In genomic region chr22:47631571-47632102, GRCh38 we compare ENCODE assay signal across 16 cellular contexts.
A peak's percentile ranks its signal among the peaks of the same experiment; 100 is the strongest.
DNase-seq lines count a peak whose midpoint lies in the region; ATAC-seq and TF ChIP-seq lines count a peak whose summit lies in the region.
"Had no signal": no experiment of that assay in that cellular context is flagged by ENCODE, and none has a peak within 500 bp of the region (broad histone marks: within the 10 kb centered on the region; RNA-seq: fewer than 3 reads in every experiment).

No MANE protein-coding gene starts in this region.

- peaks cover 0 to 6% (median 0%) of the 10 kb centered on the region in 4 donors for H3K4me1 ChIP-seq in stomach
- H3K4me1 ChIP-seq: psoas muscle had no signal

- H3K9me3 ChIP-seq in stomach, result peaks cover 0 to 17% (median 3%) of the 10 kb centered on the region in 4 donors
- H3K9me3 ChIP-seq: psoas muscle had no signal

- no peak for ATAC-seq in HG03439 (IDR thresholded peaks at IDR 0.05; ENCODE audit: unreplicated experiment)
- ATAC-seq in GM19455 (IDR thresholded peaks at IDR 0.05; ENCODE audit: unreplicated experiment), result no peak
- ATAC-seq: esophagus mucosa, psoas muscle had no signal

- H3K27me3 ChIP-seq in stomach, result peaks cover 0 to 38% (median 0%) of the 10 kb centered on the region in 3 donors

- TF ChIP-seq CTCF in stomach (IDR thresholded peaks at IDR 0.05), result no peak

- TF ChIP-seq POLR2A in stomach (IDR thresholded peaks at IDR 0.05), result no peak

- no peak overlapping the region for H3K4me3 ChIP-seq in stomach
- H3K4me3 ChIP-seq: psoas muscle had no signal

- H3K27ac ChIP-seq in stomach, result no peak overlapping the region
- H3K27ac ChIP-seq: psoas muscle had no signal

- no peaks in the 10 kb centered on the region for H3K36me3 ChIP-seq in stomach

- intact Hi-C loops in stomach (cut with DNase I; ENCODE audit: low total_unique reads), result no loop called here

- DNase-seq in HT1080 (ENCODE audit: low read depth) (peak; percentile 94), NCI-H510A (lab: John Stamatoyannopoulos, UW) (peak; percentile 85), SW 1271 (lab: John Stamatoyannopoulos, UW) (peak; percentile 20 to 61), stomach (peak; percentile 23), NCI-H446 treated with DMSO at 0.1 percent for 48 hours (lab: John Stamatoyannopoulos, UW) (no peak)
- DNase-seq: activated CD4-positive, alpha-beta T cell treated with anti-CD3 and anti-CD28 coated beads, Interleukin-2, amount 50 U/mL, for 48 hours; activated naive CD4-positive, alpha-beta T cell treated with anti-CD3 and anti-CD28 coated beads, Interleukin-2, amount 10 ng/mL, durations not matched to agents 7 days and 5 days; CD4-positive, CD25-positive, alpha-beta regulatory T cell; central memory CD4-positive, alpha-beta T cell; psoas muscle; stimulated activated CD4-positive, alpha-beta T cell treated with anti-CD3 and anti-CD28 coated beads, Interleukin-2, amount 100 ng/mL, for 48 hours; stimulated activated naive CD4-positive, alpha-beta T cell; T-helper 1 cell had no signal

- WGBS in stomach, 5 donors, result 88 to 92% (median 91%) methylated on average over 25 to 31 of the region's 31 CpGs

- no peak for TF ChIP-seq EP300 in stomach (IDR thresholded peaks at IDR 0.05)
